In the genomic region with DNA sequence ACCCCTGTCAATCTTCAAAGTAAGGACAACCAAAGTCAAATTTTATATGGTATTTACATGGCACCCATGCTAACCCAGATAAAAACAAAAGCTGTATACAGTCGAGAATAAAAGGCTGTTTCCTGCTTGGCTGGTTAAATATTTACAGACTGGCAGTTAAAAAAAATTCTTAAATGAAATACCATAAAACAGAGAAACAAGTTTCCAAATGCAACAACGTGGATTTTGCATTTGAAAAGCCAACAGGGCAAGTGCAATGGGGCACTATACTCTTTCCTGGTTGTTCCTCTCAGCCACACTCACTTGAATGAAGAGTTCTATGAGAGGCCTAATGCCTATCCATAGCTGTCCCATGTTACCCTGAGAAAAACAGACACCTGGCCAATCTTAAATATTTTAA, we compare ENCODE assay signal across 9 cellular contexts. TPM values are rescaled to one million over a fixed set of nuclear protein-coding genes. Genes with fewer than 3 reads are reported as not detected.
A peak's percentile ranks its signal among the peaks of the same experiment; 100 is the strongest.
DNase-seq lines count a peak whose midpoint lies in the region; ATAC-seq and TF ChIP-seq lines count a peak whose summit lies in the region.
"Had no signal": no experiment of that assay in that cellular context is flagged by ENCODE, and none has a peak within 500 bp of the region (broad histone marks: within the 10 kb centered on the region; RNA-seq: fewer than 3 reads in every experiment).

No MANE protein-coding gene starts in this region.

- H3K9me3 Mint-ChIP-seq in activated naive CD4-positive, alpha-beta T cell treated with anti-CD3 and anti-CD28 coated beads for 36 hours, result no peaks in the 10 kb centered on the region
- no peaks in the 10 kb centered on the region for H3K9me3 Mint-ChIP-seq in activated naive CD4-positive, alpha-beta T cell treated with anti-CD3 and anti-CD28 coated beads, Interleukin-2, amount 50 U/mL, for 72 hours

- no peak for TF ChIP-seq EP300 in tibial nerve (IDR thresholded peaks at IDR 0.05)

- WGBS in tibial nerve, 2 donors, result 34 to 36% methylated on average over 2 of the region's 2 CpGs

- H3K4me1 Mint-ChIP-seq in activated naive CD4-positive, alpha-beta T cell treated with anti-CD3 and anti-CD28 coated beads for 36 hours (ENCODE audit: low read depth), result peaks cover 40% of the 10 kb centered on the region

- no peak for ATAC-seq in activated naive CD4-positive, alpha-beta T cell treated with anti-CD3 and anti-CD28 coated beads, Interleukin-2, amount 50 U/mL, for 72 hours

- no peak for DNase-seq in activated naive CD4-positive, alpha-beta T cell treated with anti-CD3 and anti-CD28 coated beads for 36 hours
- DNase-seq in activated naive CD4-positive, alpha-beta T cell treated with anti-CD3 and anti-CD28 coated beads, Interleukin-2, amount 50 U/mL, for 72 hours (ENCODE audit: low spot score in 2 of 2), result no peak
- DNase-seq in OCI-M1 (lab: John Stamatoyannopoulos, UW), result peak; percentile 62
- DNase-seq in kidney tubule cell (ENCODE audit: low spot score), result peak; percentile 46
- no peak for DNase-seq in tibial nerve (ENCODE audit: low spot score in 2 of 2)
- no peak for DNase-seq in COR-L47 (lab: John Stamatoyannopoulos, UW)
- no peak for DNase-seq in activated CD4-positive, CD25-positive, alpha-beta regulatory T cell (lab: John Stamatoyannopoulos, UW)
- DNase-seq in MG63, result no peak
- DNase-seq: spleen had no signal

- H3K27ac ChIP-seq in tibial nerve, result peak overlapping the region; percentile 100

- H3K4me1 ChIP-seq in tibial nerve, result peaks cover 0 to 61% (median 11%) of the 10 kb centered on the region in 4 donors

- CTCF ChIA-PET in activated naive CD4-positive, alpha-beta T cell treated with anti-CD3 and anti-CD28 coated beads for 36 hours (lab: Charles Lee), result interaction anchor here (1.6 kb wide), 1 partner anchor 98 kb away, joined by 4 read pairs; no protein-coding TSS in a partner anchor

- H3K27me3 ChIP-seq in tibial nerve, result no peaks in the 10 kb centered on the region
- H3K27me3 ChIP-seq in MG63, result no peaks in the 10 kb centered on the region
- H3K27me3 ChIP-seq: spleen had no signal

- peaks cover 1% of the 10 kb centered on the region for H3K36me3 Mint-ChIP-seq in activated naive CD4-positive, alpha-beta T cell treated with anti-CD3 and anti-CD28 coated beads for 36 hours (ENCODE audit: low read depth)
- H3K36me3 Mint-ChIP-seq in activated naive CD4-positive, alpha-beta T cell treated with anti-CD3 and anti-CD28 coated beads, Interleukin-2, amount 50 U/mL, for 72 hours, result peaks cover 0 to 11% of the 10 kb centered on the region in 2 donors

- no peaks in the 10 kb centered on the region for H3K9me3 ChIP-seq in tibial nerve
- H3K9me3 ChIP-seq in MG63, result no peaks in the 10 kb centered on the region
- H3K9me3 ChIP-seq: spleen had no signal

- peak overlapping the region; percentile 36 for H3K27ac Mint-ChIP-seq in activated naive CD4-positive, alpha-beta T cell treated with anti-CD3 and anti-CD28 coated beads for 36 hours
- peak overlapping the region in 1 of 2 donors; percentile 99 for H3K27ac Mint-ChIP-seq in activated naive CD4-positive, alpha-beta T cell treated with anti-CD3 and anti-CD28 coated beads, Interleukin-2, amount 50 U/mL, for 72 hours

- H3K36me3 ChIP-seq in tibial nerve, result no peaks in the 10 kb centered on the region
- no peaks in the 10 kb centered on the region for H3K36me3 ChIP-seq in MG63
- H3K36me3 ChIP-seq: spleen had no signal

- TF ChIP-seq POLR2A in tibial nerve (IDR thresholded peaks at IDR 0.05), result no peak

- H3K4me3 ChIP-seq in tibial nerve (no peak overlapping the region), MG63 (no peak overlapping the region)
- H3K4me3 ChIP-seq: spleen had no signal

- no peak for TF ChIP-seq CTCF in tibial nerve (IDR thresholded peaks at IDR 0.05)

- no peaks in the 10 kb centered on the region for H3K27me3 Mint-ChIP-seq in activated naive CD4-positive, alpha-beta T cell treated with anti-CD3 and anti-CD28 coated beads for 36 hours (ENCODE audit: low read depth)

- intact Hi-C loops in activated naive CD4-positive, alpha-beta T cell treated with anti-CD3 and anti-CD28 coated beads for 36 hours (cut with micrococcal nuclease), result no loop called here

- no peak overlapping the region for H3K4me3 Mint-ChIP-seq in activated naive CD4-positive, alpha-beta T cell treated with anti-CD3 and anti-CD28 coated beads for 36 hours

RNA-seq across cellular contexts. Expression of gene NR4A2, which starts 6.1 kb away (rescaled TPM):
- 10 to 100 TPM; 29.7 to 32.9 TPM for total RNA-seq in activated naive CD4-positive, alpha-beta T cell treated with anti-CD3 and anti-CD28 coated beads for 36 hours
- total RNA-seq in activated naive CD4-positive, alpha-beta T cell treated with anti-CD3 and anti-CD28 coated beads, Interleukin-2, amount 50 U/mL, for 72 hours, result 100 to 1,000 TPM in 1 of 2 donors, 1 to 10 TPM in 1; 9.7 to 134 TPM
- total RNA-seq in tibial nerve, result 10 to 100 TPM; 14.7 to 31.5 (median 22.4) TPM
- not detected in 2 replicates for total RNA-seq in MG63 (2014; rRNA removed; shearing (Covaris generic); ENCODE audit: low replicate concordance)

Comparison
In these comparisons a context has a peak if more than half of its experiments do, and no peak if none do; other contexts are left out.
1. DNase-seq: peak in OCI-M1 (single experiment) and kidney tubule cell (single experiment); none in activated naive CD4-positive, alpha-beta T cell treated with anti-CD3 and anti-CD28 coated beads for 36 hours (single experiment), activated naive CD4-positive, alpha-beta T cell treated with anti-CD3 and anti-CD28 coated beads, Interleukin-2, amount 50 U/mL, for 72 hours (0 of 2), tibial nerve (0 of 2), COR-L47 (single experiment), activated CD4-positive, CD25-positive, alpha-beta regulatory T cell (0 of 4) and MG63 (single experiment).
2. RNA of gene NR4A2, which starts 6.1 kb away (total RNA-seq): 9.7 to 134 TPM in activated naive CD4-positive, alpha-beta T cell treated with anti-CD3 and anti-CD28 coated beads, Interleukin-2, amount 50 U/mL, for 72 hours, 29.7 to 32.9 TPM in activated naive CD4-positive, alpha-beta T cell treated with anti-CD3 and anti-CD28 coated beads for 36 hours and 14.7 to 31.5 TPM in tibial nerve; not detected in MG63; every median in the first group is over 10 times any median in the second.